Comparison of ENCODE assay signal across 10 cellular contexts in the genomic region with DNA sequence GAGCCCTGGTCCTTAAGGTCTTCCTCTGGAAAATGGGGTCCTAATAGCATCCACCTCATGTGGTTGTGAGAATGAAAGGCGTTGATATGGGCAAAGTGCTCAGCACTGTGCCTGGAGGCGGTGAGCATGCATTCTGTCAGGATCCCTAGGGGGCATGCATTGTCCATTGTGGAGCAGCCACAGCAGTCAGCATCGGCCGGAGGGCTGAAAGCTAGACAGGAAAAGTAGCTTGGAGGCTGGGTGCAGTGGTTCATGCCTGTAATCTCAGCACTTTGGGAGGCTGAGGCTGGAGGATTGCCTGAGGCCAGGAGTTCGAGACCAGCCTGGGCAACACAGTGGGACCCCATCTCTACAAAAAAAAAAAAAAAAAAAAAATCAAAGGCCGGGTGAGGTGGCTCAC.
A peak's percentile ranks its signal among the peaks of the same experiment; 100 is the strongest.
DNase-seq lines count a peak whose midpoint lies in the region; ATAC-seq and TF ChIP-seq lines count a peak whose summit lies in the region.
"Had no signal": no experiment of that assay in that cellular context is flagged by ENCODE, and none has a peak within 500 bp of the region (broad histone marks: within the 10 kb centered on the region; RNA-seq: fewer than 3 reads in every experiment).

No MANE protein-coding gene starts in this region.

- no peaks in the 10 kb centered on the region for H3K4me1 Mint-ChIP-seq in stimulated activated naive CD8-positive, alpha-beta T cell treated with anti-CD3 and anti-CD28 coated beads, Interleukin-15, amount 100 ng/mL, for 72 hours

- 54 to 75% methylated on average over 1 to 4 of the region's 6 CpGs for WGBS in gastroesophageal sphincter (ENCODE audit: low coverage in 1 of 2), 2 donors
- WGBS in psoas muscle, 3 donors, result 52 to 57% (median 53%) methylated on average over 6 of the region's 6 CpGs

- TF ChIP-seq POLR2A in Peyer's patch (IDR thresholded peaks at IDR 0.05) (no peak), gastroesophageal sphincter (IDR thresholded peaks at IDR 0.05) (no peak)

- H3K27ac ChIP-seq in Peyer's patch (no peak overlapping the region), gastroesophageal sphincter (no peak overlapping the region), psoas muscle (no peak overlapping the region)
- H3K27ac ChIP-seq: neutrophil had no signal

- H3K27me3 ChIP-seq in Peyer's patch (no peaks in the 10 kb centered on the region), gastroesophageal sphincter (peaks cover 6% of the 10 kb centered on the region), psoas muscle (ENCODE audit: insufficient read depth in 3 of 3, low read length in 2 of 3) (no peaks in the 10 kb centered on the region)

- H3K4me3 Mint-ChIP-seq in stimulated activated naive CD8-positive, alpha-beta T cell treated with anti-CD3 and anti-CD28 coated beads, Interleukin-15, amount 100 ng/mL, for 72 hours, result no peak overlapping the region
- H3K4me3 Mint-ChIP-seq: activated T-cell treated with anti-CD3 and anti-CD28 coated beads, Interleukin-2, amount 50 U/mL, for 72 hours had no signal

- no peaks in the 10 kb centered on the region for H3K36me3 ChIP-seq in Peyer's patch
- no peaks in the 10 kb centered on the region for H3K36me3 ChIP-seq in gastroesophageal sphincter
- H3K36me3 ChIP-seq in psoas muscle (ENCODE audit: insufficient read depth in 1 of 2, low read depth in 1 of 2), result no peaks in the 10 kb centered on the region
- H3K36me3 ChIP-seq: neutrophil had no signal

- H3K27ac Mint-ChIP-seq in stimulated activated naive CD8-positive, alpha-beta T cell treated with anti-CD3 and anti-CD28 coated beads, Interleukin-15, amount 100 ng/mL, for 72 hours, result no peak overlapping the region
- H3K27ac Mint-ChIP-seq: activated T-cell treated with anti-CD3 and anti-CD28 coated beads, Interleukin-2, amount 50 U/mL, for 72 hours had no signal

- ATAC-seq in stimulated activated naive CD8-positive, alpha-beta T cell treated with anti-CD3 and anti-CD28 coated beads, Interleukin-15, Interleukin-2, amounts not matched to agents 100 U/mL and 50 U/mL, for 24 hours, result peak; percentile 77
- no peak for ATAC-seq in stimulated activated naive CD8-positive, alpha-beta T cell treated with anti-CD3 and anti-CD28 coated beads, Interleukin-15, amount 100 ng/mL, for 72 hours
- ATAC-seq in gastroesophageal sphincter (no peak), psoas muscle (no peak), GM18858 (IDR thresholded peaks at IDR 0.05; ENCODE audit: unreplicated experiment) (no peak), GM18873 (IDR thresholded peaks at IDR 0.05; ENCODE audit: low FRiP score, unreplicated experiment) (no peak)

- no peaks in the 10 kb centered on the region for H3K9me3 ChIP-seq in Peyer's patch
- no peaks in the 10 kb centered on the region for H3K9me3 ChIP-seq in gastroesophageal sphincter
- H3K9me3 ChIP-seq in psoas muscle, result no peaks in the 10 kb centered on the region
- H3K9me3 ChIP-seq: neutrophil had no signal

- no peaks in the 10 kb centered on the region for H3K4me1 ChIP-seq in Peyer's patch
- H3K4me1 ChIP-seq in gastroesophageal sphincter, result no peaks in the 10 kb centered on the region
- no peaks in the 10 kb centered on the region for H3K4me1 ChIP-seq in psoas muscle

- peak; percentile 45 for DNase-seq in stimulated activated naive CD8-positive, alpha-beta T cell treated with anti-CD3 and anti-CD28 coated beads, Interleukin-15, Interleukin-2, amounts not matched to agents 100 U/mL and 50 U/mL, for 24 hours
- no peak for DNase-seq in stimulated activated naive CD8-positive, alpha-beta T cell treated with anti-CD3 and anti-CD28 coated beads, Interleukin-15, amount 100 ng/mL, for 72 hours
- DNase-seq in Peyer's patch, result peak in 2 of 3 donors; percentile 67 to 78
- peak; percentile 24 to 37 for DNase-seq in stimulated activated CD4-positive, alpha-beta T cell treated with anti-CD3 and anti-CD28 coated beads, Interleukin-2, amount 100 ng/mL, for 24 hours
- no peak for DNase-seq in psoas muscle

- no peak for TF ChIP-seq EP300 in gastroesophageal sphincter (IDR thresholded peaks at IDR 0.05)

- TF ChIP-seq CTCF in Peyer's patch (IDR thresholded peaks at IDR 0.05) (peak in 4 of 6 experiments; percentile 55 to 76 (median 64)), gastroesophageal sphincter (IDR thresholded peaks at IDR 0.05) (peak in 3 of 4 experiments; percentile 9 to 34 (median 27)), psoas muscle (IDR thresholded peaks at IDR 0.05) (no peak)

- H3K27me3 Mint-ChIP-seq in stimulated activated naive CD8-positive, alpha-beta T cell treated with anti-CD3 and anti-CD28 coated beads, Interleukin-15, amount 100 ng/mL, for 72 hours, result peaks cover 50% of the 10 kb centered on the region

- H3K4me3 ChIP-seq in Peyer's patch (no peak overlapping the region), gastroesophageal sphincter (no peak overlapping the region), psoas muscle (no peak overlapping the region)

- intact Hi-C loops in psoas muscle (cut with DNase I), result no loop called here

- no peaks in the 10 kb centered on the region for H3K9me3 Mint-ChIP-seq in stimulated activated naive CD8-positive, alpha-beta T cell treated with anti-CD3 and anti-CD28 coated beads, Interleukin-15, amount 100 ng/mL, for 72 hours
- H3K9me3 Mint-ChIP-seq: activated T-cell treated with anti-CD3 and anti-CD28 coated beads, Interleukin-2, amount 50 U/mL, for 72 hours had no signal

Comparison
In these comparisons a context has a peak if more than half of its experiments do, and no peak if none do; other contexts are left out.
1. DNase-seq: peak in stimulated activated naive CD8-positive, alpha-beta T cell treated with anti-CD3 and anti-CD28 coated beads, Interleukin-15, Interleukin-2, amounts not matched to agents 100 U/mL and 50 U/mL, for 24 hours (single experiment), Peyer's patch (2 of 3) and stimulated activated CD4-positive, alpha-beta T cell treated with anti-CD3 and anti-CD28 coated beads, Interleukin-2, amount 100 ng/mL, for 24 hours (2 of 2); none in stimulated activated naive CD8-positive, alpha-beta T cell treated with anti-CD3 and anti-CD28 coated beads, Interleukin-15, amount 100 ng/mL, for 72 hours (0 of 2) and psoas muscle (0 of 2).